ENCODE assay signal across 9 cellular contexts in the genomic region with DNA sequence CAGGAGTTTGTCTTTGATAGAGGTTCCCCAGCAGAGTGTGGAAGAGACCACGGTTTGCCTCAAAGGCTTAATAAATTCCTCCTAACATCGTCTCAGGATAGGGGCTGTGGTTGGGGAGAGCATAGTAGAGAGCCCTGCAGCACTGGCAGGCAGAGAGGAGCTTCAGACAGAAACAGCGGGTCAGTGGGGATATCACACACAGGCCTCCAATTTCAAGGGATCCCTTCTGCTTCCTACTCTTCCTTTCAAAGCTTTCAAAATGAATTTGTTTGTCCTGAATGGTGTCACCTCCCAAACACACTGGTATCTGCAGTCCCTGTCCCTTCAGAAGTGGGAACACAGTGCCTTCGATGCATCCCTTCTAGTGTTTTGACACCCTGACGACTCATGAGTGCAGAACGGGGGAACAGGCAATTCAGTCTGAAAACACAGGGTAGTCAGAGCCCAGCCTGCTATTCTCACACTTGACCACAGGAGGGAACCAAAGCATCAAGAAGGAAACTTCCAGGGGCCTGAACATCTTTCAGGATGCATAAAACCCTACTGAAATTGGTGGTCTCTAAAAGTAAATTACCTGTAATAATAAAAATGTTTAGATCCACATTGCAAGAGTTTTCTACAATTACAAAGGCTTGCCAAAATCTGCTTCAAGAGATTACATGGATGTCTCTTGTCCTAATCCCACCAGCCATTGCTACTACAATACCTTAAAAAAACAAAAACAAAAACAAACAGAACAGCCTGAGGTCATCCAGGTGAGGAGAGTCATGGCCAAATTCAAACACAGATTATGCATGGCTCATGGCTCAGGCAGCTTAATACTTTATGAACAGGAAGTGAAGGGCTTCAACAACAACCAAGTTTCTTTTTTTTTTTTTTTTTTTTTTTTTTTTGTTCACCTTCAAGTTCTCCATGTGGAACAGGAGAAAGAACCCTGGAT. TPM values are rescaled to one million over a fixed set of nuclear protein-coding genes. Genes with fewer than 3 reads are reported as not detected.
A peak's percentile ranks its signal among the peaks of the same experiment; 100 is the strongest.
DNase-seq lines count a peak whose midpoint lies in the region; ATAC-seq, FAIRE-seq and TF ChIP-seq lines count a peak whose summit lies in the region.
"Had no signal": no experiment of that assay in that cellular context is flagged by ENCODE, and none has a peak within 500 bp of the region (broad histone marks: within the 10 kb centered on the region; RNA-seq: fewer than 3 reads in every experiment).

No MANE protein-coding gene starts in this region.

- no peak overlapping the region for H3K4me3 Mint-ChIP-seq in WTC11

- DNase-seq in GM10266 (ENCODE audit: extremely low spot score), result peak; percentile 71
- DNase-seq in NCI-H2029 treated with DMSO at 0.1 percent for 48 hours (lab: John Stamatoyannopoulos, UW), result peak; percentile 39
- peak; percentile 70 for DNase-seq in WTC11 (ENCODE audit: low spot score)
- DNase-seq in bronchial epithelial cell (ENCODE audit: low read depth), result peak; percentile 64
- DNase-seq in kidney, result no peak
- DNase-seq in stimulated activated CD4-positive, alpha-beta T cell treated with anti-CD3 and anti-CD28 coated beads, Interleukin-2, amount 100 ng/mL, for 24 hours, result peak; percentile 62 to 69

- H3K27ac Mint-ChIP-seq in WTC11, result no peak overlapping the region

- peak; percentile 66 for FAIRE-seq in bronchial epithelial cell (lab: Jason Lieb, UNC)
- FAIRE-seq in kidney (lab: Jason Lieb, UNC), result peak; percentile 21

- H3K9me3 Mint-ChIP-seq in WTC11, result no peaks in the 10 kb centered on the region

- peaks cover 1% of the 10 kb centered on the region for H3K27me3 ChIP-seq in bronchial epithelial cell (ENCODE audit: control insufficient read depth, insufficient read depth, low read length)

- TF ChIP-seq CTCF in GM10266 (IDR thresholded peaks at IDR 0.05; ENCODE audit: control insufficient read depth, insufficient read depth, low read depth, missing control alignments) (peak; percentile 90), WTC11 (IDR thresholded peaks at IDR 0.05) (peak; percentile 84), bronchial epithelial cell (IDR thresholded peaks at IDR 0.05; ENCODE audit: insufficient read depth, low read length, severe bottlenecking) (peak; percentile 81), kidney (IDR thresholded peaks at IDR 0.05; ENCODE audit: borderline replicate concordance, extremely low read depth, insufficient read depth) (peak; percentile 96)

- H3K36me3 ChIP-seq in bronchial epithelial cell (ENCODE audit: control insufficient read depth, insufficient read depth, low read length), result no peaks in the 10 kb centered on the region
- H3K36me3 ChIP-seq in kidney (ENCODE audit: control insufficient read depth in 1 of 2, insufficient read depth in 2 of 2, low read length in 2 of 2), result no peaks in the 10 kb centered on the region

- peak; percentile 56 for ATAC-seq in HG02759 (IDR thresholded peaks at IDR 0.05; ENCODE audit: unreplicated experiment)
- peak; percentile 75 for ATAC-seq in WTC11
- no peak for ATAC-seq in GM18519 (IDR thresholded peaks at IDR 0.05; ENCODE audit: low FRiP score, unreplicated experiment)

- CTCF ChIA-PET in WTC11 (lab: Charles Lee), result interaction anchor here (0.6 to 5.7 kb wide), 28 partner anchors 8 to 651 kb away, joined by 3 to 72 read pairs (median 4); no protein-coding TSS in a partner anchor

- H3K4me3 ChIP-seq in bronchial epithelial cell (ENCODE audit: low read depth, low read length), result no peak overlapping the region
- no peak overlapping the region for H3K4me3 ChIP-seq in kidney (ENCODE audit: low read length in 2 of 2)

- H3K4me1 Mint-ChIP-seq in WTC11, result peaks cover 32% of the 10 kb centered on the region

- POLR2A ChIA-PET in WTC11 (lab: Charles Lee), result no interaction called here

- 0 out of 2 replicates have a peak, but pooled peaks cover 2% of the 10 kb centered on the region for H3K27me3 Mint-ChIP-seq in WTC11 (ENCODE audit: low read depth)

- no peak overlapping the region for H3K9ac ChIP-seq in kidney (ENCODE audit: low read length in 2 of 2)

- H3K27ac ChIP-seq in kidney (ENCODE audit: low read depth in 2 of 2, low read length in 2 of 2), result no peak overlapping the region

- no peaks in the 10 kb centered on the region for H3K9me3 ChIP-seq in kidney (ENCODE audit: control insufficient read depth in 1 of 2, low read length in 2 of 2)

- intact Hi-C loops in kidney (cut with DNase I), result no loop called here

- H3K36me3 Mint-ChIP-seq in WTC11, result no peaks in the 10 kb centered on the region

- H3K4me1 ChIP-seq in kidney (ENCODE audit: control insufficient read depth in 1 of 2, insufficient read depth in 1 of 2, low read depth in 1 of 2, low read length in 2 of 2), result peaks cover 5 to 7% of the 10 kb centered on the region in 2 donors

TF ChIP-seq in WTC11, 78 proteins besides CTCF, POLR2A, EP300 and RAD21:
- TF ChIP-seq AR (CRISPR knock-in tag; IDR thresholded peaks at IDR 0.05) (no peak), SMAD3 (CRISPR knock-in tag; IDR thresholded peaks at IDR 0.05; ENCODE audit: borderline replicate concordance) (no peak), EMX1 (CRISPR knock-in tag; IDR thresholded peaks at IDR 0.05) (no peak), NFATC4 (CRISPR knock-in tag; IDR thresholded peaks at IDR 0.05) (no peak), E2F5 (CRISPR knock-in tag; IDR thresholded peaks at IDR 0.05) (no peak), ATF1 (CRISPR knock-in tag; IDR thresholded peaks at IDR 0.05) (no peak)
- TF ChIP-seq, protein P1, sequence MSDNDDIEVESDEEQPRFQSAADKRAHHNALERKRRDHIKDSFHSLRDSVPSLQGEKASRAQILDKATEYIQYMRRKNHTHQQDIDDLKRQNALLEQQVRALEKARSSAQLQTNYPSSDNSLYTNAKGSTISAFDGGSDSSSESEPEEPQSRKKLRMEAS (CRISPR knock-in tag; IDR thresholded peaks at IDR 0.05), result 0 out of 2 replicates have a peak, but pooled peaks have one; percentile 26
- TF ChIP-seq, protein P2, sequence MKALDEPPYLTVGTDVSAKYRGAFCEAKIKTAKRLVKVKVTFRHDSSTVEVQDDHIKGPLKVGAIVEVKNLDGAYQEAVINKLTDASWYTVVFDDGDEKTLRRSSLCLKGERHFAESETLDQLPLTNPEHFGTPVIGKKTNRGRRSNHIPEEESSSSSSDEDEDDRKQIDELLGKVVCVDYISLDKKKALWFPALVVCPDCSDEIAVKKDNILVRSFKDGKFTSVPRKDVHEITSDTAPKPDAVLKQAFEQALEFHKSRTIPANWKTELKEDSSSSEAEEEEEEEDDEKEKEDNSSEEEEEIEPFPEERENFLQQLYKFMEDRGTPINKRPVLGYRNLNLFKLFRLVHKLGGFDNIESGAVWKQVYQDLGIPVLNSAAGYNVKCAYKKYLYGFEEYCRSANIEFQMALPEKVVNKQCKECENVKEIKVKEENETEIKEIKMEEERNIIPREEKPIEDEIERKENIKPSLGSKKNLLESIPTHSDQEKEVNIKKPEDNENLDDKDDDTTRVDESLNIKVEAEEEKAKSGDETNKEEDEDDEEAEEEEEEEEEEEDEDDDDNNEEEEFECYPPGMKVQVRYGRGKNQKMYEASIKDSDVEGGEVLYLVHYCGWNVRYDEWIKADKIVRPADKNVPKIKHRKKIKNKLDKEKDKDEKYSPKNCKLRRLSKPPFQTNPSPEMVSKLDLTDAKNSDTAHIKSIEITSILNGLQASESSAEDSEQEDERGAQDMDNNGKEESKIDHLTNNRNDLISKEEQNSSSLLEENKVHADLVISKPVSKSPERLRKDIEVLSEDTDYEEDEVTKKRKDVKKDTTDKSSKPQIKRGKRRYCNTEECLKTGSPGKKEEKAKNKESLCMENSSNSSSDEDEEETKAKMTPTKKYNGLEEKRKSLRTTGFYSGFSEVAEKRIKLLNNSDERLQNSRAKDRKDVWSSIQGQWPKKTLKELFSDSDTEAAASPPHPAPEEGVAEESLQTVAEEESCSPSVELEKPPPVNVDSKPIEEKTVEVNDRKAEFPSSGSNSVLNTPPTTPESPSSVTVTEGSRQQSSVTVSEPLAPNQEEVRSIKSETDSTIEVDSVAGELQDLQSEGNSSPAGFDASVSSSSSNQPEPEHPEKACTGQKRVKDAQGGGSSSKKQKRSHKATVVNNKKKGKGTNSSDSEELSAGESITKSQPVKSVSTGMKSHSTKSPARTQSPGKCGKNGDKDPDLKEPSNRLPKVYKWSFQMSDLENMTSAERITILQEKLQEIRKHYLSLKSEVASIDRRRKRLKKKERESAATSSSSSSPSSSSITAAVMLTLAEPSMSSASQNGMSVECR (CRISPR knock-in tag; IDR thresholded peaks at IDR 0.05; ENCODE audit: borderline replicate concordance), result no peak

RNA-seq across cellular contexts. Expression of gene SLC14A2, which starts 49.8 kb away (rescaled TPM):
- total RNA-seq in WTC11 (2021) (0.05 to 0.07 TPM in 2 of 3 replicates, not detected in the other), bronchial epithelial cell (not detected in 2 replicates), kidney (5.1 TPM)
- polyA plus RNA-seq in kidney (ENCODE audit: insufficient read depth, low read depth, low replicate concordance), result 0.34 TPM
- total RNA-seq: mononuclear cell had no signal

RNA-seq across cellular contexts. Expression of gene SLC14A1, which starts 58.9 kb away (rescaled TPM):
- total RNA-seq in WTC11 (2021), result not detected in 3 replicates
- total RNA-seq in bronchial epithelial cell, result not detected in 2 replicates
- 8.5 TPM for total RNA-seq in kidney
- polyA plus RNA-seq in kidney (ENCODE audit: insufficient read depth, low read depth, low replicate concordance), result 15.3 TPM
